In genomic region chr1:110336300-110337039, GRCh38 we compare ENCODE assay signal across 9 cellular contexts. TPM values are rescaled to one million over a fixed set of nuclear protein-coding genes. Genes with fewer than 3 reads are reported as not detected.
A peak's percentile ranks its signal among the peaks of the same experiment; 100 is the strongest.
DNase-seq lines count a peak whose midpoint lies in the region; ATAC-seq and TF ChIP-seq lines count a peak whose summit lies in the region.
"Had no signal": no experiment of that assay in that cellular context is flagged by ENCODE, and none has a peak within 500 bp of the region (broad histone marks: within the 10 kb centered on the region; RNA-seq: fewer than 3 reads in every experiment).

No MANE protein-coding gene starts in this region.

- H3F3A ChIP-seq in DOHH2 (ENCODE audit: control insufficient read depth, insufficient read depth), result peaks cover 18% of the 10 kb centered on the region

- H3K4me3 ChIP-seq in AG04449 (ENCODE audit: low read depth, low read length) (no peak overlapping the region), DOHH2 (ENCODE audit: low read length) (peak overlapping the region; percentile 91), RWPE2 (ENCODE audit: severe bottlenecking) (no peak overlapping the region), hepatocyte (no peak overlapping the region), left lung (no peak overlapping the region), upper lobe of right lung (no peak overlapping the region)

- H3K4me2 ChIP-seq in DOHH2 (ENCODE audit: low read length) (peak overlapping the region; percentile 91), hepatocyte (peak overlapping the region; percentile 85)

- H2AFZ ChIP-seq in hepatocyte, result no peak overlapping the region

- H3K4me1 ChIP-seq in DOHH2 (ENCODE audit: control insufficient read depth, low read length), result peaks cover 30% of the 10 kb centered on the region
- H3K4me1 ChIP-seq in RWPE2 (ENCODE audit: insufficient read depth, poor library complexity, severe bottlenecking), result peaks cover 18% of the 10 kb centered on the region
- peaks cover 5% of the 10 kb centered on the region for H3K4me1 ChIP-seq in hepatocyte (ENCODE audit: insufficient read depth)
- H3K4me1 ChIP-seq in left lung, result peaks cover 14 to 29% of the 10 kb centered on the region in 2 donors
- peaks cover 25% of the 10 kb centered on the region for H3K4me1 ChIP-seq in upper lobe of right lung

- no peak for TF ChIP-seq CTCF in AG04449 (IDR thresholded peaks at IDR 0.05; ENCODE audit: insufficient read depth, low read length, missing control alignments)
- TF ChIP-seq CTCF in DOHH2 (IDR thresholded peaks at IDR 0.05; ENCODE audit: low read depth, low read length, poor library complexity, severe bottlenecking), result no peak
- no peak for TF ChIP-seq CTCF in RWPE2 (IDR thresholded peaks at IDR 0.05; ENCODE audit: poor library complexity, severe bottlenecking)
- TF ChIP-seq CTCF in hepatocyte (IDR thresholded peaks at IDR 0.05; ENCODE audit: poor library complexity), result no peak
- TF ChIP-seq CTCF in left lung (IDR thresholded peaks at IDR 0.05), result no peak
- TF ChIP-seq CTCF in upper lobe of right lung (IDR thresholded peaks at IDR 0.05), result no peak

- H3K79me2 ChIP-seq in DOHH2 (ENCODE audit: control insufficient read depth, low read length) (peaks cover 49% of the 10 kb centered on the region), hepatocyte (peaks cover 17% of the 10 kb centered on the region)

- H3K36me3 ChIP-seq in DOHH2 (ENCODE audit: control insufficient read depth, low read length) (peaks cover 31% of the 10 kb centered on the region), RWPE2 (ENCODE audit: low read depth) (peaks cover 14% of the 10 kb centered on the region), hepatocyte (replicated peaks; ENCODE audit: insufficient read depth, low read depth) (no peaks in the 10 kb centered on the region), left lung (peaks cover 0 to 10% of the 10 kb centered on the region in 2 donors), upper lobe of right lung (peaks cover 10% of the 10 kb centered on the region)

- intact Hi-C loops in left lung (cut with DNase I) (no loop called here), upper lobe of right lung (cut with DNase I) (no loop called here)

- 10% methylated on average over 1 of the region's 1 CpG for WGBS in hepatocyte (ENCODE audit: low lambda C conversion rate, missing lambda C conversion rate)

- no peak for ATAC-seq in RWPE2 (ENCODE audit: low read depth)
- no peak for ATAC-seq in left lung
- ATAC-seq in upper lobe of right lung, result no peak

- H4K20me1 ChIP-seq in DOHH2 (ENCODE audit: control insufficient read depth, insufficient read depth, low read depth, low read length) (peaks cover 14% of the 10 kb centered on the region), hepatocyte (ENCODE audit: insufficient read depth, poor library complexity, severe bottlenecking) (peaks cover under 1% of the 10 kb centered on the region)

- no peaks in the 10 kb centered on the region for H3K9me3 ChIP-seq in DOHH2 (ENCODE audit: control insufficient read depth, insufficient read depth, low read length)
- H3K9me3 ChIP-seq in RWPE2 (ENCODE audit: severe bottlenecking), result no peaks in the 10 kb centered on the region
- no peaks in the 10 kb centered on the region for H3K9me3 ChIP-seq in hepatocyte (ENCODE audit: low read depth)
- H3K9me3 ChIP-seq in left lung, result no peaks in the 10 kb centered on the region
- H3K9me3 ChIP-seq in upper lobe of right lung, result no peaks in the 10 kb centered on the region

- H3K27me3 ChIP-seq in DOHH2 (ENCODE audit: control insufficient read depth, low read length) (no peaks in the 10 kb centered on the region), RWPE2 (ENCODE audit: insufficient read depth, poor library complexity, severe bottlenecking) (no peaks in the 10 kb centered on the region), hepatocyte (no peaks in the 10 kb centered on the region), left lung (no peaks in the 10 kb centered on the region), upper lobe of right lung (no peaks in the 10 kb centered on the region)

- H3K27ac ChIP-seq in DOHH2 (ENCODE audit: low read depth, low read length) (no peak overlapping the region), RWPE2 (ENCODE audit: poor library complexity, severe bottlenecking) (peak overlapping the region; percentile 84), hepatocyte (peak overlapping the region; percentile 94), left lung (peak overlapping the region in 1 of 2 donors; percentile 99), upper lobe of right lung (no peak overlapping the region)

- CTCF ChIA-PET in AG04449 (lab: Yijun Ruan, JAX), result interaction anchor here (0.8 to 11.4 kb wide), 11 partner anchors 10 to 416 kb away, joined by 4 to 150 read pairs (median 27); partner anchors contain the start of gene KCNC4

- H3K9me2 ChIP-seq in DOHH2 (replicated peaks; ENCODE audit: control insufficient read depth, low read length), result no peaks in the 10 kb centered on the region
- H3K9me2 ChIP-seq in hepatocyte (replicated peaks; ENCODE audit: insufficient read depth), result no peaks in the 10 kb centered on the region

- peak; percentile 23 for DNase-seq in AG04449 (ENCODE audit: low read depth, low spot score)
- no peak for DNase-seq in RWPE2 (ENCODE audit: low spot score)
- DNase-seq in hepatocyte (ENCODE audit: low spot score), result no peak
- no peak for DNase-seq in left lung
- no peak for DNase-seq in upper lobe of right lung
- DNase-seq in cerebellar nuclear complex (lab: John Stamatoyannopoulos, UW), result no peak
- no peak for DNase-seq in activated gamma-delta T cell (lab: John Stamatoyannopoulos, UW)
- DNase-seq: NCI-H187 had no signal

- POLR2A ChIA-PET in AG04449 (lab: Yijun Ruan, JAX), result no interaction called here

RNA-seq across cellular contexts. Expression of gene RBM15, which starts 2.7 kb away (rescaled TPM):
- total RNA-seq in hepatocyte (31.3 and 36.8 TPM in 2 replicates), left lung (10 to 100 TPM; 20.6 to 24.3 TPM), upper lobe of right lung (22.1 TPM)
- 7.0 and 7.9 TPM in 2 replicates for polyA plus RNA-seq in hepatocyte

RNA-seq across cellular contexts. Expression of gene SLC16A4, which starts 54.4 kb away (rescaled TPM):
- total RNA-seq in hepatocyte, result 16.2 and 16.4 TPM in 2 replicates
- polyA plus RNA-seq in hepatocyte, result 8.3 and 10.7 TPM in 2 replicates
- 10 to 100 TPM; 12.0 to 40.5 TPM for total RNA-seq in left lung
- total RNA-seq in upper lobe of right lung, result 15.9 TPM

Comparison
In these comparisons a context has a peak if more than half of its experiments do, and no peak if none do; other contexts are left out.
1. H3K27ac ChIP-seq: peak in RWPE2 (single experiment) and hepatocyte (single experiment); none in DOHH2 (single experiment) and upper lobe of right lung (single experiment).